Comparison of ENCODE assay signal across 29 cellular contexts in the genomic region with DNA sequence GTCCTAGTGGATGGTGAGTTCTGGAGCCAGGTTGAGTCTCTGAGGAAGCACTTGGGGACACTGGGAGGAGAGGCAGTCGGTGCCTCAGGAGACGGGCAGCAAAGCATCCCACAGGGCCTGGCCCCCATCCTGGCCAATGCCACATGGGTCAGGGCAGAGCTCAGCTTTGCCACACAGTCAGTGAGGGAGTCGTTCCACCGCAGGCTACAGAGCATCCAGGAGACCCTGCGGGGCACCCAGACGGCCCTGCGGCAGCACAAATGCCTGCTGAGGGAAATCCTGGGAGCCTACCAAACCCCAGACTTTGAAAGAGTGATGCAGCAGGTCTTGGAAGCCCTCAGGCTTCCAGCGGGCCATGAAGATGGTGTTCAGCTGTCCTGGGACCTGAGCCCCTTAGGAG.
"Had no signal": no experiment of that assay in that cellular context is flagged by ENCODE, and none has a peak within 500 bp of the region (broad histone marks: within the 10 kb centered on the region; RNA-seq: fewer than 3 reads in every experiment).

No MANE protein-coding gene starts in this region.

- H3K4me3 Mint-ChIP-seq: naive thymus-derived CD8-positive, alpha-beta T cell; nephron; neural crest cell; stimulated activated naive B cell treated with anti-CD40 and anti-IgM and Interleukin-4, amounts not matched to agents 10 μg/mL and 1 μg/mL and 100 μg/mL, for 72 hours had no signal

- H3K4me1 ChIP-seq: right lobe of liver, stomach, testis, transverse colon had no signal

- H3K27ac ChIP-seq: left lung, lower lobe of right lung, ovary, right atrium auricular region, right lobe of liver, stomach, testis, thyroid gland, transverse colon, upper lobe of left lung, vagina had no signal

- H3K9me3 Mint-ChIP-seq: naive thymus-derived CD8-positive, alpha-beta T cell; nephron; neural crest cell; stimulated activated naive B cell treated with anti-CD40 and anti-IgM and Interleukin-4, amounts not matched to agents 10 μg/mL and 1 μg/mL and 100 μg/mL, for 72 hours had no signal

- H3K27me3 ChIP-seq: left lung, ovary, right atrium auricular region, right lobe of liver, stomach, testis, thyroid gland, transverse colon, upper lobe of left lung, vagina had no signal

- H3K4me2 ChIP-seq: smooth muscle cell had no signal

- H3K9me3 ChIP-seq: left lung, lower lobe of right lung, ovary, right atrium auricular region, right lobe of liver, stomach, testis, thyroid gland, transverse colon, upper lobe of left lung, vagina had no signal

- FAIRE-seq: keratinocyte had no signal

- H3K4me3 ChIP-seq: left lung, lower lobe of right lung, ovary, right atrium auricular region, right lobe of liver, smooth muscle cell, stomach, testis, thyroid gland, transverse colon, upper lobe of left lung, vagina had no signal

- H3K27me3 Mint-ChIP-seq: naive thymus-derived CD8-positive, alpha-beta T cell; progenitor cell of endocrine pancreas; stimulated activated naive B cell treated with anti-CD40 and anti-IgM and Interleukin-4, amounts not matched to agents 10 μg/mL and 1 μg/mL and 100 μg/mL, for 72 hours had no signal

- ATAC-seq: left cardiac atrium; left lung; lower lobe of right lung; naive thymus-derived CD8-positive, alpha-beta T cell; stimulated activated naive B cell treated with anti-CD40 and anti-IgM and Interleukin-4, amounts not matched to agents 10 μg/mL and 1 μg/mL and 100 μg/mL, for 72 hours; stimulated activated naive CD8-positive, alpha-beta T cell treated with anti-CD3 and anti-CD28 coated beads, Interleukin-15, Interleukin-2, amounts not matched to agents 100 U/mL and 50 U/mL, for 24 hours had no signal

- H3K36me3 ChIP-seq: ovary had no signal

- DNase-seq: hippocampal formation; kidney glomerular epithelial cell; left cardiac atrium; lower lobe of right lung; mammary epithelial cell; mesenchymal stem cell; naive thymus-derived CD8-positive, alpha-beta T cell; nucleus accumbens; ovary; stimulated activated CD4-positive, alpha-beta T cell treated with anti-CD3 and anti-CD28 coated beads, Interleukin-1b, Interleukin-23, amount 100 ng/mL, for 48 hours; stimulated activated CD4-positive, alpha-beta T cell treated with anti-CD3 and anti-CD28 coated beads, Interleukin-2, amount 100 ng/mL, for 48 hours; stimulated activated CD4-positive, alpha-beta T cell treated with anti-CD3 and anti-CD28 coated beads, Interleukin-4, amount 100 ng/mL, for 4 hours; stimulated activated CD8-positive, alpha-beta memory T cell treated with anti-CD3 and anti-CD28 coated beads, Interleukin-4, amount 100 ng/mL, for 48 hours; stimulated activated naive B cell treated with anti-CD40 and anti-IgM and Interleukin-4, amounts not matched to agents 10 μg/mL and 1 μg/mL and 100 μg/mL, for 72 hours; stimulated activated naive CD8-positive, alpha-beta T cell treated with anti-CD3 and anti-CD28 coated beads, Interleukin-15, Interleukin-2, amounts not matched to agents 100 U/mL and 50 U/mL, for 24 hours; stomach; thyroid gland; transverse colon had no signal
